Comparison of ENCODE assay signal across 18 cellular contexts in the genomic region with DNA sequence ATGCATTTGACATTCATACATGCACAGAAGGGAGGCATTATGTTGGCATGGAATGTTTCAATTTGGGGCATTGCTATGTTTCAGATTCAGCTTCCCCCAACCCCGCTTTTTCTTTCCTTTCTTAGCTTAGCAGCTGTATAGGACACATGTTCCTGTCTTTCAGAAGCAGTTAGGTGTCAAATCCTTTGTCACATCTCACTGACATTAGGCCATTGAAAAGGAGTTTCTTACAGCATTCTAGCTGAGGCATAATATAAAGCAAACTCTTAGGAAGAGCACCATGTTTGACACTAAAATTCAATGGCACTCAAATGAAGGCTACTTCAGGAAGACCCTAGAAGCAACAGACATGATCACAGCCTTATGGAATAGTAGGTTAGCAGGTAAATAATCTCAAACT.
DNase-seq lines count a peak whose midpoint lies in the region; ATAC-seq and TF ChIP-seq lines count a peak whose summit lies in the region.
"Had no signal": no experiment of that assay in that cellular context is flagged by ENCODE, and none has a peak within 500 bp of the region (broad histone marks: within the 10 kb centered on the region; RNA-seq: fewer than 3 reads in every experiment).

No MANE protein-coding gene starts in this region.

- H3K23ac ChIP-seq in mesenchymal stem cell (ENCODE audit: low read length in 2 of 2): no peak overlapping the region

- no peaks in the 10 kb centered on the region for H3F3A ChIP-seq in neural cell (ENCODE audit: insufficient read depth, low read length, poor library complexity, severe bottlenecking)

- no peak overlapping the region for H2BK5ac ChIP-seq in mesenchymal stem cell (ENCODE audit: low read depth, low read length, poor library complexity, severe bottlenecking)

- H2BK15ac ChIP-seq in mesenchymal stem cell (ENCODE audit: low read depth, poor library complexity, severe bottlenecking): no peak overlapping the region

- no peak overlapping the region for H3K4me3 ChIP-seq in ectodermal cell (ENCODE audit: insufficient read depth, low read depth, low read length)
- H3K4me3 ChIP-seq in neural cell (ENCODE audit: low read length): no peak overlapping the region
- H3K4me3 ChIP-seq in mesenchymal stem cell (ENCODE audit: insufficient read depth in 1 of 2, low read depth in 1 of 2, low read length in 2 of 2): no peak overlapping the region
- H3K4me3 ChIP-seq: BLaER1 had no signal

- H4K20me1 ChIP-seq in neural cell (ENCODE audit: insufficient read depth): no peaks in the 10 kb centered on the region
- H4K20me1 ChIP-seq: BLaER1 had no signal

- no peak overlapping the region for H3K18ac ChIP-seq in mesenchymal stem cell (ENCODE audit: low read depth in 1 of 2, low read length in 2 of 2)

- H3K4me2 ChIP-seq in neural cell (ENCODE audit: low read length) (no peak overlapping the region), mesenchymal stem cell (ENCODE audit: low read length, poor library complexity, severe bottlenecking) (no peak overlapping the region)
- H3K4me2 ChIP-seq: BLaER1 had no signal

- no peak overlapping the region for H2BK12ac ChIP-seq in mesenchymal stem cell (ENCODE audit: low read length in 2 of 2)

- no peak overlapping the region for H2BK120ac ChIP-seq in mesenchymal stem cell (ENCODE audit: low read depth, low read length)

- H3K79me1 ChIP-seq in mesenchymal stem cell (replicated peaks; ENCODE audit: low read length, poor library complexity, severe bottlenecking): no peaks in the 10 kb centered on the region

- no peak for DNase-seq in mesenchymal stem cell
- DNase-seq: 8988T; ACHN; BE2C; C1 segment of cervical spinal cord; Caco-2; Calu3; CD4-positive, alpha-beta memory T cell; CD4-positive, CD25-positive, alpha-beta regulatory T cell; CD8-positive, alpha-beta memory T cell; DMS79 treated with DMSO at 0.1 percent for 48 hours; EL; GDM1 had no signal

- no peaks in the 10 kb centered on the region for H3K79me2 ChIP-seq in neural cell (replicated peaks; ENCODE audit: insufficient read depth, low read length)

- H3K14ac ChIP-seq in mesenchymal stem cell (ENCODE audit: low read length in 2 of 2): no peak overlapping the region

- H3K9ac ChIP-seq in neural cell (ENCODE audit: low read length): no peak overlapping the region
- H3K9ac ChIP-seq in mesenchymal stem cell (ENCODE audit: low read length): no peak overlapping the region
- H3K9ac ChIP-seq: BLaER1 had no signal

- WGBS in ectodermal cell, 2 experiments: 91 to 100% methylated on average over 1 of the region's 1 CpG
- 63% methylated on average over 1 of the region's 1 CpG for WGBS in mesenchymal stem cell

- no peaks in the 10 kb centered on the region for H3K27me3 ChIP-seq in ectodermal cell (ENCODE audit: control insufficient read depth, insufficient read depth, low read length, poor library complexity, severe bottlenecking)
- H3K27me3 ChIP-seq in neural cell (ENCODE audit: insufficient read depth, low read depth, low read length): no peaks in the 10 kb centered on the region
- no peaks in the 10 kb centered on the region for H3K27me3 ChIP-seq in mesenchymal stem cell (ENCODE audit: control insufficient read depth in 1 of 2, insufficient read depth in 1 of 2, low read length in 2 of 2)
- H3K27me3 ChIP-seq: BE2C, BLaER1 had no signal

- H3K4ac ChIP-seq in mesenchymal stem cell (ENCODE audit: low read depth in 1 of 2, low read length in 2 of 2): no peak overlapping the region

- H3K9me2 ChIP-seq in neural cell (ENCODE audit: insufficient read depth, low read length): no peaks in the 10 kb centered on the region

- H3K4me1 ChIP-seq in ectodermal cell (ENCODE audit: control insufficient read depth, insufficient read depth, low read length) (no peaks in the 10 kb centered on the region), mesenchymal stem cell (ENCODE audit: control insufficient read depth, insufficient read depth, low read depth, low read length) (peaks cover 2% of the 10 kb centered on the region)
- H3K4me1 ChIP-seq: BE2C, Caco-2 had no signal

- TF ChIP-seq CTCF in neural cell (IDR thresholded peaks at IDR 0.05; ENCODE audit: poor library complexity, severe bottlenecking): no peak

- no peak overlapping the region for H4K91ac ChIP-seq in mesenchymal stem cell (ENCODE audit: low read length)

- H2AFZ ChIP-seq in neural cell (ENCODE audit: low read depth, low read length) (no peak overlapping the region), mesenchymal stem cell (ENCODE audit: low read depth, low read length) (no peak overlapping the region)

- H3K9me3 ChIP-seq in ectodermal cell (ENCODE audit: control insufficient read depth, low read length): no peaks in the 10 kb centered on the region
- peaks cover 2% of the 10 kb centered on the region for H3K9me3 ChIP-seq in neural cell (ENCODE audit: low read length)
- peaks cover 10% of the 10 kb centered on the region for H3K9me3 ChIP-seq in mesenchymal stem cell (ENCODE audit: control insufficient read depth, low read length)
- H3K9me3 ChIP-seq: BE2C, Caco-2 had no signal

- H3K36me3 ChIP-seq in ectodermal cell (ENCODE audit: control insufficient read depth, insufficient read depth, low read length) (no peaks in the 10 kb centered on the region), neural cell (ENCODE audit: insufficient read depth, low read length) (no peaks in the 10 kb centered on the region), mesenchymal stem cell (ENCODE audit: control insufficient read depth in 1 of 2, insufficient read depth in 2 of 2, low read depth in 1 of 2, low read length in 2 of 2) (no peaks in the 10 kb centered on the region)
- H3K36me3 ChIP-seq: BE2C, BLaER1 had no signal

- H4K8ac ChIP-seq in mesenchymal stem cell (ENCODE audit: low read length): no peak overlapping the region

- H3K27ac ChIP-seq in ectodermal cell (ENCODE audit: insufficient read depth, low read depth, low read length, poor library complexity, severe bottlenecking): peak overlapping the region; percentile 32
- H3K27ac ChIP-seq in neural cell (ENCODE audit: low read length): peak overlapping the region; percentile 50
- no peak overlapping the region for H3K27ac ChIP-seq in mesenchymal stem cell (ENCODE audit: low read length, poor library complexity, severe bottlenecking)
- H3K27ac ChIP-seq: BLaER1 had no signal

- H2AK5ac ChIP-seq in mesenchymal stem cell (ENCODE audit: low read length, severe bottlenecking): no peak overlapping the region

- TF ChIP-seq RAD21 in neural cell (conservative IDR thresholded peaks at IDR 0.05): no peak

- peak; percentile 92 for TF ChIP-seq EP300 in neural cell (conservative IDR thresholded peaks at IDR 0.05; ENCODE audit: poor library complexity, severe bottlenecking)

- no peak for ATAC-seq in HG02852 (IDR thresholded peaks at IDR 0.05; ENCODE audit: unreplicated experiment)
- ATAC-seq in GM18909 (IDR thresholded peaks at IDR 0.05; ENCODE audit: poor library complexity, unreplicated experiment): no peak

TF ChIP-seq in neural cell, 6 proteins besides CTCF, POLR2A, EP300 and RAD21:
- TF ChIP-seq SMC3 (conservative IDR thresholded peaks at IDR 0.05; ENCODE audit: poor library complexity): no peak
- peak; percentile 75 for TF ChIP-seq POLR2AphosphoS5 (IDR thresholded peaks at IDR 0.05)
- no peak for TF ChIP-seq MXI1 (conservative IDR thresholded peaks at IDR 0.05; ENCODE audit: poor library complexity, severe bottlenecking)
- TF ChIP-seq EZH2 (IDR thresholded peaks at IDR 0.05; ENCODE audit: borderline replicate concordance, insufficient read depth, low read length, poor library complexity, severe bottlenecking): no peak
- TF ChIP-seq, protein P1, sequence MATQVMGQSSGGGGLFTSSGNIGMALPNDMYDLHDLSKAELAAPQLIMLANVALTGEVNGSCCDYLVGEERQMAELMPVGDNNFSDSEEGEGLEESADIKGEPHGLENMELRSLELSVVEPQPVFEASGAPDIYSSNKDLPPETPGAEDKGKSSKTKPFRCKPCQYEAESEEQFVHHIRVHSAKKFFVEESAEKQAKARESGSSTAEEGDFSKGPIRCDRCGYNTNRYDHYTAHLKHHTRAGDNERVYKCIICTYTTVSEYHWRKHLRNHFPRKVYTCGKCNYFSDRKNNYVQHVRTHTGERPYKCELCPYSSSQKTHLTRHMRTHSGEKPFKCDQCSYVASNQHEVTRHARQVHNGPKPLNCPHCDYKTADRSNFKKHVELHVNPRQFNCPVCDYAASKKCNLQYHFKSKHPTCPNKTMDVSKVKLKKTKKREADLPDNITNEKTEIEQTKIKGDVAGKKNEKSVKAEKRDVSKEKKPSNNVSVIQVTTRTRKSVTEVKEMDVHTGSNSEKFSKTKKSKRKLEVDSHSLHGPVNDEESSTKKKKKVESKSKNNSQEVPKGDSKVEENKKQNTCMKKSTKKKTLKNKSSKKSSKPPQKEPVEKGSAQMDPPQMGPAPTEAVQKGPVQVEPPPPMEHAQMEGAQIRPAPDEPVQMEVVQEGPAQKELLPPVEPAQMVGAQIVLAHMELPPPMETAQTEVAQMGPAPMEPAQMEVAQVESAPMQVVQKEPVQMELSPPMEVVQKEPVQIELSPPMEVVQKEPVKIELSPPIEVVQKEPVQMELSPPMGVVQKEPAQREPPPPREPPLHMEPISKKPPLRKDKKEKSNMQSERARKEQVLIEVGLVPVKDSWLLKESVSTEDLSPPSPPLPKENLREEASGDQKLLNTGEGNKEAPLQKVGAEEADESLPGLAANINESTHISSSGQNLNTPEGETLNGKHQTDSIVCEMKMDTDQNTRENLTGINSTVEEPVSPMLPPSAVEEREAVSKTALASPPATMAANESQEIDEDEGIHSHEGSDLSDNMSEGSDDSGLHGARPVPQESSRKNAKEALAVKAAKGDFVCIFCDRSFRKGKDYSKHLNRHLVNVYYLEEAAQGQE (IDR thresholded peaks at IDR 0.05; ENCODE audit: borderline replicate concordance): no peak
TF ChIP-seq in neural cell: peak in this region for 1.
